ENCODE assay signal across 1 cellular context in the genomic region with DNA sequence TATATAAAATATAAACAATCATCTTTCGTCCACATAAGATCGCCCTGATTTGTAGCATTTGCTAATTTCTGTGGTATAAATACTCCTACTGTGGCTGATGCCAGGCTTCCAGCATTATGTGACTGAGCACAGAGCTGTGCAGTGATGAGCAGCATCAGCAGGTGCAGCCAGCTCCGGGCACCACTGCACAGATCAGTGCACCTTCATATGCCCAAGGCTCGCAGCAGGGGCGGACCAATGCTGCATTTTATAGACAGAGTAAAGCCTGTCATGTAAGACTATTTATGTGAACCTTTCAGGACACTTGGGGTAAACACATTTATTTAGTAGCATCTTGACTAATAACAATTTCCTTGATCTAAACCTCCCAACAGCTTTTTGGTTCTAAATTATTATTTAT.
TF ChIP-seq lines count a peak whose summit lies in the region.

No MANE protein-coding gene starts in this region.

TF ChIP-seq in HepG2, 621 proteins besides CTCF, POLR2A, EP300 and RAD21 (continued from another document):
- TF ChIP-seq, protein P1, sequence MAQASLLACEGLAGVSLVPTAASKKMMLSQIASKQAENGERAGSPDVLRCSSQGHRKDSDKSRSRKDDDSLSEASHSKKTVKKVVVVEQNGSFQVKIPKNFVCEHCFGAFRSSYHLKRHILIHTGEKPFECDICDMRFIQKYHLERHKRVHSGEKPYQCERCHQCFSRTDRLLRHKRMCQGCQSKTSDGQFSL (CRISPR knock-in tag; IDR thresholded peaks at IDR 0.05) = no peak
- peak; percentile 55 for TF ChIP-seq RBM22 (optimal IDR thresholded peaks at IDR 0.05; ENCODE audit: low read length)
- no peak for TF ChIP-seq ZNF644 (CRISPR knock-in tag; IDR thresholded peaks at IDR 0.05; ENCODE audit: low read depth)
